In genomic region chr14:99660006-99660566, GRCh38 we compare ENCODE assay signal across 1 cellular context.
A peak's percentile ranks its signal among the peaks of the same experiment; 100 is the strongest.
TF ChIP-seq lines count a peak whose summit lies in the region.

No MANE protein-coding gene starts in this region.

TF ChIP-seq in endothelial cell of umbilical vein, 7 proteins besides CTCF, POLR2A, EP300 and RAD21:
- peak; percentile 65 for TF ChIP-seq EZH2 (IDR thresholded peaks at IDR 0.05; ENCODE audit: borderline replicate concordance, low read depth, low read length, severe bottlenecking)
- no peak for TF ChIP-seq FOS (IDR thresholded peaks at IDR 0.05; ENCODE audit: borderline replicate concordance, insufficient read depth, low read length)
